8 cellular contexts compared by ENCODE assay signal in the genomic region with DNA sequence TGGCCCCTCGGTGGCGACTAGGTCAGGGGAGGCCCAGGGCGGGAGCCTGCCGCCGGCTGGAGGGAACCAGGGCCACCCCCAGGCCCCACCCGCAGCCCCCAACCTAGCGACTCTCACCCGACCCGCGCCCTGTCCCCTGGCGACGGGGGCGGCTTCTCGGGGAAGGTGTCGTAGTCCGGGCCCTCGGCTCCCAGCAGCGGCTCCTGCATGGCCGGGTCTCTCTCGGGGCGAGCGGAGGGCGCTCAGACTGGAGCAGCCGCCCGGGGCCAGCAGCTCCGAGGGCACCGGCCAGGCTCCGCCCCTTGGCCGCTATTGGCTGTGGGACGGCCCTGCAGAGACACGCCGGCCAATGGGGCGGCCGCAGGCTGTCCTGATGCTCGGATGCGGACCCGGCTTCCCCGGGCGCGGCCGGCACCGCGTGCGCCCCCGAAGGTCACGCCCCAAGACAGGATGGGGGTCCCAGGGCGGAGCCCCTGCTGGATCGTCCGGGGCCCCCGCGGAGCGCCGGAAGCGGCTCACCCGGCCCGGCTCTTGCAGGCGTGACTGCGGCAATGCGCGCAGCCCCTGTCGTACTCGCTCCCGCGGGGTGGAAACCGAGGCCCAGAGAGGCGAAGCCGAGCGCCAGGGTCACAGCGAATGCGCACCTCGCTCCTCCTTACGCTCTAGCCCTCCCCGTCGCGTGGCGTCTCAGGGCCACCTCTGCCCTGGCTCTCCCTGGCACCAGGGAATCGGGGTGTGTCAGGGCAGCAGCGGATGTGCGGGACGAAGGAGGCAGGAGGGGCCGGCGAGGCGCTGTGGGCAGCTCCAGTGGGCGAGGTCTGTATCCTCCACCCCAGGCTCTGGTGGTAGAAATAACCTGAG. TPM values are rescaled to one million over a fixed set of nuclear protein-coding genes. Genes with fewer than 3 reads are reported as not detected.
DNase-seq lines count a peak whose midpoint lies in the region; ATAC-seq lines count a peak whose summit lies in the region.

A gene with protein sequence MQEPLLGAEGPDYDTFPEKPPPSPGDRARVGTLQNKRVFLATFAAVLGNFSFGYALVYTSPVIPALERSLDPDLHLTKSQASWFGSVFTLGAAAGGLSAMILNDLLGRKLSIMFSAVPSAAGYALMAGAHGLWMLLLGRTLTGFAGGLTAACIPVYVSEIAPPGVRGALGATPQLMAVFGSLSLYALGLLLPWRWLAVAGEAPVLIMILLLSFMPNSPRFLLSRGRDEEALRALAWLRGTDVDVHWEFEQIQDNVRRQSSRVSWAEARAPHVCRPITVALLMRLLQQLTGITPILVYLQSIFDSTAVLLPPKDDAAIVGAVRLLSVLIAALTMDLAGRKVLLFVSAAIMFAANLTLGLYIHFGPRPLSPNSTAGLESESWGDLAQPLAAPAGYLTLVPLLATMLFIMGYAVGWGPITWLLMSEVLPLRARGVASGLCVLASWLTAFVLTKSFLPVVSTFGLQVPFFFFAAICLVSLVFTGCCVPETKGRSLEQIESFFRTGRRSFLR (minus strand): TSS at position 249 of the 861 bp plus-strand sequence. CDS start 40 bp downstream, at position 209.

- peak; percentile 50 to 59 for DNase-seq in AML-193 (lab: John Stamatoyannopoulos, UW)
- peak; percentile 77 for DNase-seq in NCI-H460 (ENCODE audit: extremely low read depth, low read depth)
- peak; percentile 84 for DNase-seq in activated CD4-positive, alpha-beta T cell treated with anti-CD3 and anti-CD28 coated beads, Interleukin-2, amount 10 ng/mL, durations not matched to agents 7 days and 5 days
- DNase-seq in dedifferentiated amniotic fluid mesenchymal stem cell (ENCODE audit: extremely low spot score) = peak; percentile 63
- peak; percentile 93 for DNase-seq in left kidney (ENCODE audit: low read depth, low spot score)
- peak; percentile 61 to 77 for DNase-seq in stimulated activated CD4-positive, alpha-beta T cell treated with anti-CD3 and anti-CD28 coated beads, Interleukin-1b, Interleukin-23, amount 100 ng/mL, for 4 hours (ENCODE audit: low read depth in 2 of 2)

- no peaks in the 10 kb centered on the region for H3K36me3 Mint-ChIP-seq in activated CD4-positive, alpha-beta T cell treated with anti-CD3 and anti-CD28 coated beads, Interleukin-2, amount 10 ng/mL, durations not matched to agents 7 days and 5 days (ENCODE audit: low read depth)

- CTCF ChIA-PET in activated CD4-positive, alpha-beta T cell treated with anti-CD3 and anti-CD28 coated beads, Interleukin-2, amount 10 ng/mL, durations not matched to agents 7 days and 5 days (lab: Charles Lee) = interaction anchor here (1.5 to 1.6 kb wide), 2 partner anchors 8 to 17 kb away, joined by 6 read pairs; no protein-coding TSS in a partner anchor

- H3K4me3 Mint-ChIP-seq in activated CD4-positive, alpha-beta T cell treated with anti-CD3 and anti-CD28 coated beads, Interleukin-2, amount 10 ng/mL, durations not matched to agents 7 days and 5 days = peak within 1 kb of the TSS; percentile 70

- H3K27me3 Mint-ChIP-seq in activated CD4-positive, alpha-beta T cell treated with anti-CD3 and anti-CD28 coated beads, Interleukin-2, amount 10 ng/mL, durations not matched to agents 7 days and 5 days = peaks cover 12% of the 10 kb centered on the region

- POLR2A ChIA-PET in activated CD4-positive, alpha-beta T cell treated with anti-CD3 and anti-CD28 coated beads, Interleukin-2, amount 10 ng/mL, durations not matched to agents 7 days and 5 days (lab: Charles Lee) = no interaction called here

- H3K4me1 Mint-ChIP-seq in activated CD4-positive, alpha-beta T cell treated with anti-CD3 and anti-CD28 coated beads, Interleukin-2, amount 10 ng/mL, durations not matched to agents 7 days and 5 days = peaks cover 11% of the 10 kb centered on the region

- ATAC-seq in GM19035 (IDR thresholded peaks at IDR 0.05; ENCODE audit: unreplicated experiment) (peak; percentile 94), HG03196 (IDR thresholded peaks at IDR 0.05; ENCODE audit: unreplicated experiment) (peak; percentile 84)

- no peak within 1 kb of the TSS for H3K27ac Mint-ChIP-seq in activated CD4-positive, alpha-beta T cell treated with anti-CD3 and anti-CD28 coated beads, Interleukin-2, amount 10 ng/mL, durations not matched to agents 7 days and 5 days

- no peaks in the 10 kb centered on the region for H3K9me3 Mint-ChIP-seq in activated CD4-positive, alpha-beta T cell treated with anti-CD3 and anti-CD28 coated beads, Interleukin-2, amount 10 ng/mL, durations not matched to agents 7 days and 5 days

RNA-seq across cellular contexts. Expression of the gene that starts here (rescaled TPM):
- 4.0 and 4.4 TPM in 2 replicates for total RNA-seq in NCI-H460 (2014; rRNA removed; shearing (Covaris generic))
- 18.9 and 39.4 TPM in 2 replicates for polyA plus RNA-seq in NCI-H460 (2014; cell fraction: nucleus; rRNA removed)
- total RNA-seq in activated CD4-positive, alpha-beta T cell treated with anti-CD3 and anti-CD28 coated beads, Interleukin-2, amount 10 ng/mL, durations not matched to agents 7 days and 5 days = 1 to 10 TPM; 1.6 to 2.0 TPM

Comparison
In these comparisons a context has a peak if more than half of its experiments do, and no peak if none do; other contexts are left out.
1. Peak in every context shown above with its lines: DNase-seq and ATAC-seq.